In the genomic region with DNA sequence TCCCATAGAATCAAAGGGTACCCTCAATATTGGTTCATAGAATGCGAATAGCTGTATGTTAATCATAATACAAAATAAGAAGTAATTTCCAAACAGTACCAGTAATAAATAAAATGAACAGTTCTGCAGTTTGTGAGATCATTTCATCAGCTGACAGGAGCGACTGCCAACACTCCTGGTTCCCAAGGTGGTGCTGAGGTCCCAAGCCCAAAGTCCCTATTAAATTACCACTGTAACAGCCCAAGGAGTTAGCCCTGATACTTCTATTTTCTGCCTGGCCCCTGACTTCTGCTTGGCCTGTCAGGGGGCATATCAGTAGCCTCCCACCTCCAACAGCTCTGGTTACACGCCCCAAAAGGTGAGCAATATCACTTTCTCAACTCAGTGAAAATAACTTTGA, we compare ENCODE assay signal across 15 cellular contexts.
"Had no signal": no experiment of that assay in that cellular context is flagged by ENCODE, and none has a peak within 500 bp of the region (broad histone marks: within the 10 kb centered on the region; RNA-seq: fewer than 3 reads in every experiment).

No MANE protein-coding gene starts in this region.

- H3K36me3 ChIP-seq: esophagus squamous epithelium, neutrophil, vagina had no signal

- H3K4me3 ChIP-seq: esophagus squamous epithelium, vagina had no signal

- H3K27me3 ChIP-seq: esophagus squamous epithelium, neutrophil, vagina had no signal

- H3K9me3 ChIP-seq: esophagus squamous epithelium, neutrophil, vagina had no signal

- DNase-seq: activated CD4-positive, alpha-beta T cell treated with anti-CD3 and anti-CD28 coated beads, Interleukin-2, amount 50 U/mL, for 1 hour; activated CD8-positive, alpha-beta T cell treated with anti-CD3 and anti-CD28 coated beads for 36 hours; activated naive CD8-positive, alpha-beta T cell treated with anti-CD3 and anti-CD28 coated beads, Interleukin-2, amount 50 U/mL, for 24 hours; activated T-cell treated with anti-CD3 and anti-CD28 coated beads, Interleukin-2, amount 50 U/mL, for 48 hours; amygdala; esophagus squamous epithelium; foreskin melanocyte; naive B cell; nephron progenitor cell; stimulated activated CD4-positive, alpha-beta T cell treated with anti-CD3 and anti-CD28 coated beads, Interleukin-4, amount 100 ng/mL, for 1 hour; T-helper 2 cell had no signal

- H3K27ac ChIP-seq: epithelial cell of prostate, esophagus squamous epithelium, neutrophil, vagina had no signal

- ATAC-seq: activated CD8-positive, alpha-beta T cell treated with anti-CD3 and anti-CD28 coated beads for 36 hours; activated naive CD8-positive, alpha-beta T cell treated with anti-CD3 and anti-CD28 coated beads, Interleukin-2, amount 50 U/mL, for 24 hours; WTC11 had no signal
